In genomic region chr19:7788178-7788932, GRCh38 we compare ENCODE assay signal across 15 cellular contexts. TPM values are rescaled to one million over a fixed set of nuclear protein-coding genes. Genes with fewer than 3 reads are reported as not detected.
A peak's percentile ranks its signal among the peaks of the same experiment; 100 is the strongest.
DNase-seq lines count a peak whose midpoint lies in the region; ATAC-seq and TF ChIP-seq lines count a peak whose summit lies in the region.
"Had no signal": no experiment of that assay in that cellular context is flagged by ENCODE, and none has a peak within 500 bp of the region (broad histone marks: within the 10 kb centered on the region; RNA-seq: fewer than 3 reads in every experiment).

No MANE protein-coding gene starts in this region.

- no peak overlapping the region for H3K9ac ChIP-seq in H9 (ENCODE audit: extremely low read depth, insufficient read length, low read length)

- H3K27ac ChIP-seq in H9 (ENCODE audit: insufficient read length, low read depth, low read length) (no peak overlapping the region), psoas muscle (no peak overlapping the region)

- H4K91ac ChIP-seq in H9 (ENCODE audit: insufficient read length, low read depth, low read length), result no peak overlapping the region

- no peak overlapping the region for H2AK5ac ChIP-seq in H9 (ENCODE audit: insufficient read length, low read length)

- no peak overlapping the region for H3K56ac ChIP-seq in H9 (ENCODE audit: insufficient read length, low read depth, low read length)

- H3K9me3 ChIP-seq in H9 (ENCODE audit: control insufficient read depth, low read depth, low read length) (no peaks in the 10 kb centered on the region), psoas muscle (no peaks in the 10 kb centered on the region)

- H3K36me3 Mint-ChIP-seq in H9 (ENCODE audit: insufficient read depth in 1 of 3, low read depth in 3 of 3) (no peaks in the 10 kb centered on the region; a peak in 1 of 7 replicates), WTC11 (no peaks in the 10 kb centered on the region), type B pancreatic cell (peaks cover 6% of the 10 kb centered on the region)

- H3K27me3 Mint-ChIP-seq in H9 (ENCODE audit: low read depth), result peaks cover 89% of the 10 kb centered on the region
- peaks cover 74% of the 10 kb centered on the region for H3K27me3 Mint-ChIP-seq in WTC11 (ENCODE audit: low read depth)
- peaks cover 65% of the 10 kb centered on the region for H3K27me3 Mint-ChIP-seq in type B pancreatic cell

- peak overlapping the region; percentile 72 for H3K4me2 ChIP-seq in H9 (ENCODE audit: insufficient read depth, insufficient read length, low read length)

- H3K36me3 ChIP-seq in psoas muscle (ENCODE audit: insufficient read depth in 1 of 2, low read depth in 1 of 2), result no peaks in the 10 kb centered on the region

- ATAC-seq in WTC11 (peak; percentile 39), psoas muscle (no peak), GM19023 (IDR thresholded peaks at IDR 0.05; ENCODE audit: unreplicated experiment) (no peak)
- ATAC-seq: Panc1 had no signal

- no peak overlapping the region for H2BK15ac ChIP-seq in H9 (ENCODE audit: low read depth, low read length)

- no peak overlapping the region for H3K4ac ChIP-seq in H9 (ENCODE audit: low read depth, low read length)

- H3K27me3 ChIP-seq in H9 (ENCODE audit: insufficient read depth, low read length) (peaks cover 14% of the 10 kb centered on the region; the same call in 1 of the 2 replicates), psoas muscle (ENCODE audit: insufficient read depth in 3 of 3, low read length in 2 of 3) (peaks cover 0 to 42% (median 4%) of the 10 kb centered on the region in 3 donors)

- H4K20me1 ChIP-seq in H9 (ENCODE audit: control insufficient read depth, insufficient read depth, insufficient read length), result no peaks in the 10 kb centered on the region

- WGBS in H9 (ENCODE audit: extremely low coverage, insufficient read length, low lambda C conversion rate), result no CpG with 5 or more reads among the region's 67 CpGs
- 1 to 3% (median 3%) methylated on average over 46 to 67 of the region's 67 CpGs for WGBS in psoas muscle, 3 donors

- CTCF ChIA-PET in WTC11 (lab: Charles Lee), result interaction anchor here (0.6 to 3.4 kb wide), 4 partner anchors 11 to 719 kb away, joined by 3 to 37 read pairs (median 11); partner anchors contain the start of gene TRAPPC5

- intact Hi-C loops in psoas muscle (cut with DNase I), result no loop called here

- H2BK20ac ChIP-seq in H9 (ENCODE audit: low read depth, low read length, poor library complexity, severe bottlenecking), result no peak overlapping the region

- H2BK120ac ChIP-seq in H9 (ENCODE audit: low read depth, low read length, poor library complexity, severe bottlenecking), result no peak overlapping the region

- peaks cover 4 to 6% of the 10 kb centered on the region in 2 experiments; a peak in 3 of 5 replicates for H3K9me3 Mint-ChIP-seq in H9
- peaks cover 12% of the 10 kb centered on the region for H3K9me3 Mint-ChIP-seq in WTC11
- peaks cover 11% of the 10 kb centered on the region for H3K9me3 Mint-ChIP-seq in type B pancreatic cell

- no peak overlapping the region for H4K5ac ChIP-seq in H9 (ENCODE audit: insufficient read length, low read depth, low read length)

- peaks cover 15 to 27% of the 10 kb centered on the region in 2 experiments for H3K4me1 Mint-ChIP-seq in H9
- H3K4me1 Mint-ChIP-seq in WTC11, result peaks cover 12% of the 10 kb centered on the region
- no peaks in the 10 kb centered on the region for H3K4me1 Mint-ChIP-seq in type B pancreatic cell (ENCODE audit: unreplicated experiment)

- H3K23ac ChIP-seq in H9 (ENCODE audit: insufficient read length, low read depth, low read length), result no peak overlapping the region

- H3T11ph ChIP-seq in H9 (ENCODE audit: low read length), result no peak overlapping the region

- no peak overlapping the region for H2BK12ac ChIP-seq in H9 (ENCODE audit: insufficient read length, low read depth, low read length)

- POLR2A ChIA-PET in WTC11 (lab: Charles Lee), result interaction anchor here (0.6 to 0.7 kb wide), 2 partner anchors 24 to 115 kb away, joined by 3 read pairs; no protein-coding TSS in a partner anchor

- H3K4me3 ChIP-seq in psoas muscle, result peak overlapping the region; percentile 36

- no peak overlapping the region for H3K14ac ChIP-seq in H9 (ENCODE audit: insufficient read depth, low read length)

- no peaks in the 10 kb centered on the region for H3K79me1 ChIP-seq in H9 (ENCODE audit: insufficient read depth, low read depth, low read length, poor library complexity, severe bottlenecking)

- DNase-seq in H9 (peak; percentile 52), WTC11 (ENCODE audit: low spot score) (peak; percentile 36), iPS-NIHi11 (ENCODE audit: low spot score) (peak; percentile 27), psoas muscle (no peak), type B pancreatic cell (ENCODE audit: extremely low spot score, unreplicated experiment) (no peak)
- DNase-seq in activated CD8-positive, alpha-beta memory T cell treated with anti-CD3 and anti-CD28 coated beads for 24 hours, result no peak
- DNase-seq: cortex of kidney; DND-41; stimulated activated CD4-positive, alpha-beta T cell treated with anti-CD3 and anti-CD28 coated beads, Interleukin-2, amount 100 ng/mL, for 24 hours; stimulated activated CD8-positive, alpha-beta memory T cell treated with anti-CD3 and anti-CD28 coated beads, Interleukin-4, amount 100 ng/mL, for 48 hours; T-helper 1 cell had no signal

- H3K27ac Mint-ChIP-seq in H9, result no peak overlapping the region
- H3K27ac Mint-ChIP-seq in WTC11, result no peak overlapping the region
- H3K27ac Mint-ChIP-seq in type B pancreatic cell, result no peak overlapping the region

- H3K4me3 Mint-ChIP-seq in H9 (peak overlapping the region; percentile 57 to 83), WTC11 (peak overlapping the region; percentile 76), type B pancreatic cell (no peak overlapping the region)

- no peaks in the 10 kb centered on the region for H3K79me2 ChIP-seq in H9 (ENCODE audit: insufficient read depth, low read length)

- no peak overlapping the region for H2AFZ ChIP-seq in H9 (ENCODE audit: low read length)

- H3K4me1 ChIP-seq in H9 (ENCODE audit: insufficient read depth, low read length) (no peaks in the 10 kb centered on the region; the same call in 1 of the 2 replicates), psoas muscle (no peaks in the 10 kb centered on the region)

- H4K8ac ChIP-seq in H9 (replicated peaks; ENCODE audit: insufficient read length, low read depth, low read length), result no peak overlapping the region

- TF ChIP-seq CTCF in H9 (conservative IDR thresholded peaks at IDR 0.05), result no peak
- TF ChIP-seq CTCF in WTC11 (IDR thresholded peaks at IDR 0.05), result no peak
- no peak for TF ChIP-seq CTCF in psoas muscle (IDR thresholded peaks at IDR 0.05)
- TF ChIP-seq CTCF in type B pancreatic cell (conservative IDR thresholded peaks at IDR 0.05), result no peak

- H3K23me2 ChIP-seq in H9 (ENCODE audit: insufficient read length, low read depth, low read length, poor library complexity, severe bottlenecking), result peaks cover 19% of the 10 kb centered on the region

- H3K18ac ChIP-seq in H9 (ENCODE audit: insufficient read length, low read depth, low read length), result no peak overlapping the region

- no peak overlapping the region for H2BK5ac ChIP-seq in H9 (ENCODE audit: insufficient read length, low read length)

TF ChIP-seq in WTC11, 78 proteins besides CTCF, POLR2A, EP300 and RAD21:
- TF ChIP-seq MXD4 (CRISPR knock-in tag; IDR thresholded peaks at IDR 0.05; ENCODE audit: borderline replicate concordance) (no peak), ATF6 (CRISPR knock-in tag; IDR thresholded peaks at IDR 0.05) (no peak), SP1 (CRISPR knock-in tag; conservative IDR thresholded peaks at IDR 0.05) (0 out of 2 replicates have a peak, but pooled peaks have one; percentile 16), PREB (CRISPR knock-in tag; IDR thresholded peaks at IDR 0.05; ENCODE audit: borderline replicate concordance) (no peak), EMX1 (CRISPR knock-in tag; IDR thresholded peaks at IDR 0.05) (no peak)

RNA-seq across cellular contexts. Expression of gene CLEC4M, which starts 25.3 kb away (rescaled TPM):
- total RNA-seq in H9 (2021) (not detected in 2 replicates), WTC11 (2021) (not detected in 3 replicates), psoas muscle (not detected), type B pancreatic cell (ENCODE audit: low replicate concordance) (0.48 and 0.69 TPM in 2 replicates)
- polyA plus RNA-seq in psoas muscle, result not detected
- total RNA-seq: fibroblast of lung had no signal
- polyA plus RNA-seq: fibroblast of lung had no signal

RNA-seq across cellular contexts. Expression of gene CD209, which starts 41.0 kb away (rescaled TPM):
- total RNA-seq in H9 (2021) (not detected in 2 replicates), WTC11 (2021) (0.09 to 0.44 TPM in 2 of 3 replicates, not detected in the other), psoas muscle (10 to 100 TPM in 1 of 4 donors, 1 to 10 TPM in 3; 2.7 to 13.8 (median 3.0) TPM), type B pancreatic cell (ENCODE audit: low replicate concordance) (not detected in 2 replicates)
- under 1 TPM; 0.11 to 0.42 (median 0.30) TPM for polyA plus RNA-seq in psoas muscle
- total RNA-seq: fibroblast of lung, NCI-H460 had no signal
- polyA plus RNA-seq: fibroblast of lung had no signal

RNA-seq across cellular contexts. Expression of gene EVI5L, which starts 41.7 kb away (rescaled TPM):
- total RNA-seq in H9 (2021), result 7.1 and 7.8 TPM in 2 replicates
- total RNA-seq in WTC11 (2021), result 10.5 to 13.7 TPM (median 13.6 TPM) in 3 replicates
- total RNA-seq in psoas muscle, result 10 to 100 TPM; 13.9 to 25.9 (median 22.2) TPM
- 10 to 100 TPM in 2 of 3 donors, 1 to 10 TPM in 1; 5.8 to 10.7 (median 10.0) TPM for polyA plus RNA-seq in psoas muscle
- total RNA-seq in type B pancreatic cell (ENCODE audit: low replicate concordance), result 11.7 and 19.0 TPM in 2 replicates

RNA-seq across cellular contexts. Expression of gene CLEC4G, which starts 56.4 kb away (rescaled TPM):
- total RNA-seq in H9 (2021) (0.26 TPM in 1 of 2 replicates, not detected in the other), WTC11 (2021) (0.55 to 0.66 TPM (median 0.62 TPM) in 3 replicates), psoas muscle (under 1 TPM in 3 of 4 donors, not detected in 1; 0.38 to 0.69 (median 0.50) TPM), type B pancreatic cell (ENCODE audit: low replicate concordance) (not detected in 2 replicates)
- polyA plus RNA-seq in psoas muscle, result under 1 TPM in 2 of 3 donors, not detected in 1; 0.08 to 0.14 TPM
- total RNA-seq: fibroblast of lung, NCI-H460 had no signal
- polyA plus RNA-seq: fibroblast of lung had no signal

Comparison
In these comparisons a context has a peak if more than half of its experiments do, and no peak if none do; other contexts are left out.
1. DNase-seq: peak in H9 (single experiment), WTC11 (single experiment) and iPS-NIHi11 (single experiment); none in psoas muscle (0 of 2), type B pancreatic cell (single experiment) and activated CD8-positive, alpha-beta memory T cell treated with anti-CD3 and anti-CD28 coated beads for 24 hours (single experiment).